In the genomic region with DNA sequence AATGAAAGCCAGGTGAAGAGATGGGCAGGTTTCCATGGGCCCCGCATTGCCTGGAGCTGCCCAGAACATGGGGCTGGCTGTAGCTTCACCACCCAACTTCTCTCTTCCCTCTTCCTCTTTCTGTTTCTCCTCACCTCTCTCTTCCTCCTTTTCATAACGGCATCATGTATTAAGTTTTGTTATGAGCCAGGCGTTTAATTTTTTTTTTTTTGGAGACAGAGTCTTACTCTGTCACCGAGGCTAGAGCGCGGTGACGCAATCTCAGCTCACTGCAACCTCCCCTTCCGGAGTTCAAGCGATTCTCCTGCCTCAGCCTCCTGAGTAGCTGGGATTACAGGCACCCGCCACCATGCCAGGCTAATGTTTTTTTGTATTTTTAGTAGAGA, we compare ENCODE assay signal across 1 cellular context.
TF ChIP-seq lines count a peak whose summit lies in the region.

No MANE protein-coding gene starts in this region.

TF ChIP-seq in GM12878, 131 proteins besides CTCF, POLR2A, EP300 and RAD21 (continued from another document and continues in another):
- TF ChIP-seq ZSCAN29 (IDR thresholded peaks at IDR 0.05) (no peak), DPF2 (IDR thresholded peaks at IDR 0.05) (no peak), YY1 (IDR thresholded peaks at IDR 0.05; ENCODE audit: low read depth, low read length) (no peak), SREBF1 (IDR thresholded peaks at IDR 0.05; ENCODE audit: low read length) (no peak), GABPA (IDR thresholded peaks at IDR 0.05; ENCODE audit: low read depth) (no peak), BACH1 (IDR thresholded peaks at IDR 0.05; ENCODE audit: borderline replicate concordance) (no peak), ATF7 (IDR thresholded peaks at IDR 0.05; ENCODE audit: low read depth) (peak; percentile 81), RBBP5 (conservative IDR thresholded peaks at IDR 0.05) (no peak), SUZ12 (IDR thresholded peaks at IDR 0.05; ENCODE audit: unreplicated experiment) (no peak), CREB1 (IDR thresholded peaks at IDR 0.05; ENCODE audit: low read depth) (peak; percentile 85), ESRRA (IDR thresholded peaks at IDR 0.05; ENCODE audit: low read length) (no peak), SMAD1 (IDR thresholded peaks at IDR 0.05; ENCODE audit: low read depth, partially characterized antibody) (no peak), MEF2B (IDR thresholded peaks at IDR 0.05; ENCODE audit: partially characterized antibody, poor library complexity, severe bottlenecking) (no peak), NFXL1 (IDR thresholded peaks at IDR 0.05; ENCODE audit: borderline replicate concordance) (no peak), YBX1 (IDR thresholded peaks at IDR 0.05) (no peak), FOS (IDR thresholded peaks at IDR 0.05; ENCODE audit: borderline replicate concordance, extremely low read depth, insufficient read length) (no peak), SIN3A (IDR thresholded peaks at IDR 0.05; ENCODE audit: low read depth, low read length) (no peak), RAD51 (IDR thresholded peaks at IDR 0.05) (no peak), NR2C1 (IDR thresholded peaks at IDR 0.05) (no peak), SMAD5 (IDR thresholded peaks at IDR 0.05; ENCODE audit: low read depth) (no peak), RCOR1 (conservative IDR thresholded peaks at IDR 0.05; ENCODE audit: low read depth, low read length) (no peak), SRF (IDR thresholded peaks at IDR 0.05; ENCODE audit: low read depth in 2 of 2, low read length in 2 of 2) (no peak), RB1 (IDR thresholded peaks at IDR 0.05; ENCODE audit: borderline replicate concordance) (no peak), KAT2A (conservative IDR thresholded peaks at IDR 0.05; ENCODE audit: control insufficient read depth, low read depth, low read length) (no peak), CEBPB (IDR thresholded peaks at IDR 0.05; ENCODE audit: borderline replicate concordance in 1 of 2, low read depth in 2 of 2, low read length in 2 of 2) (no peak)
- TF ChIP-seq, protein P1, sequence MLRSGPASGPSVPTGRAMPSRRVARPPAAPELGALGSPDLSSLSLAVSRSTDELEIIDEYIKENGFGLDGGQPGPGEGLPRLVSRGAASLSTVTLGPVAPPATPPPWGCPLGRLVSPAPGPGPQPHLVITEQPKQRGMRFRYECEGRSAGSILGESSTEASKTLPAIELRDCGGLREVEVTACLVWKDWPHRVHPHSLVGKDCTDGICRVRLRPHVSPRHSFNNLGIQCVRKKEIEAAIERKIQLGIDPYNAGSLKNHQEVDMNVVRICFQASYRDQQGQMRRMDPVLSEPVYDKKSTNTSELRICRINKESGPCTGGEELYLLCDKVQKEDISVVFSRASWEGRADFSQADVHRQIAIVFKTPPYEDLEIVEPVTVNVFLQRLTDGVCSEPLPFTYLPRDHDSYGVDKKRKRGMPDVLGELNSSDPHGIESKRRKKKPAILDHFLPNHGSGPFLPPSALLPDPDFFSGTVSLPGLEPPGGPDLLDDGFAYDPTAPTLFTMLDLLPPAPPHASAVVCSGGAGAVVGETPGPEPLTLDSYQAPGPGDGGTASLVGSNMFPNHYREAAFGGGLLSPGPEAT (IDR thresholded peaks at IDR 0.05; ENCODE audit: low read depth) = no peak
- TF ChIP-seq, protein P2, sequence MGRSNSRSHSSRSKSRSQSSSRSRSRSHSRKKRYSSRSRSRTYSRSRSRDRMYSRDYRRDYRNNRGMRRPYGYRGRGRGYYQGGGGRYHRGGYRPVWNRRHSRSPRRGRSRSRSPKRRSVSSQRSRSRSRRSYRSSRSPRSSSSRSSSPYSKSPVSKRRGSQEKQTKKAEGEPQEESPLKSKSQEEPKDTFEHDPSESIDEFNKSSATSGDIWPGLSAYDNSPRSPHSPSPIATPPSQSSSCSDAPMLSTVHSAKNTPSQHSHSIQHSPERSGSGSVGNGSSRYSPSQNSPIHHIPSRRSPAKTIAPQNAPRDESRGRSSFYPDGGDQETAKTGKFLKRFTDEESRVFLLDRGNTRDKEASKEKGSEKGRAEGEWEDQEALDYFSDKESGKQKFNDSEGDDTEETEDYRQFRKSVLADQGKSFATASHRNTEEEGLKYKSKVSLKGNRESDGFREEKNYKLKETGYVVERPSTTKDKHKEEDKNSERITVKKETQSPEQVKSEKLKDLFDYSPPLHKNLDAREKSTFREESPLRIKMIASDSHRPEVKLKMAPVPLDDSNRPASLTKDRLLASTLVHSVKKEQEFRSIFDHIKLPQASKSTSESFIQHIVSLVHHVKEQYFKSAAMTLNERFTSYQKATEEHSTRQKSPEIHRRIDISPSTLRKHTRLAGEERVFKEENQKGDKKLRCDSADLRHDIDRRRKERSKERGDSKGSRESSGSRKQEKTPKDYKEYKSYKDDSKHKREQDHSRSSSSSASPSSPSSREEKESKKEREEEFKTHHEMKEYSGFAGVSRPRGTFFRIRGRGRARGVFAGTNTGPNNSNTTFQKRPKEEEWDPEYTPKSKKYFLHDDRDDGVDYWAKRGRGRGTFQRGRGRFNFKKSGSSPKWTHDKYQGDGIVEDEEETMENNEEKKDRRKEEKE (IDR thresholded peaks at IDR 0.05) = no peak
- TF ChIP-seq, protein P3, sequence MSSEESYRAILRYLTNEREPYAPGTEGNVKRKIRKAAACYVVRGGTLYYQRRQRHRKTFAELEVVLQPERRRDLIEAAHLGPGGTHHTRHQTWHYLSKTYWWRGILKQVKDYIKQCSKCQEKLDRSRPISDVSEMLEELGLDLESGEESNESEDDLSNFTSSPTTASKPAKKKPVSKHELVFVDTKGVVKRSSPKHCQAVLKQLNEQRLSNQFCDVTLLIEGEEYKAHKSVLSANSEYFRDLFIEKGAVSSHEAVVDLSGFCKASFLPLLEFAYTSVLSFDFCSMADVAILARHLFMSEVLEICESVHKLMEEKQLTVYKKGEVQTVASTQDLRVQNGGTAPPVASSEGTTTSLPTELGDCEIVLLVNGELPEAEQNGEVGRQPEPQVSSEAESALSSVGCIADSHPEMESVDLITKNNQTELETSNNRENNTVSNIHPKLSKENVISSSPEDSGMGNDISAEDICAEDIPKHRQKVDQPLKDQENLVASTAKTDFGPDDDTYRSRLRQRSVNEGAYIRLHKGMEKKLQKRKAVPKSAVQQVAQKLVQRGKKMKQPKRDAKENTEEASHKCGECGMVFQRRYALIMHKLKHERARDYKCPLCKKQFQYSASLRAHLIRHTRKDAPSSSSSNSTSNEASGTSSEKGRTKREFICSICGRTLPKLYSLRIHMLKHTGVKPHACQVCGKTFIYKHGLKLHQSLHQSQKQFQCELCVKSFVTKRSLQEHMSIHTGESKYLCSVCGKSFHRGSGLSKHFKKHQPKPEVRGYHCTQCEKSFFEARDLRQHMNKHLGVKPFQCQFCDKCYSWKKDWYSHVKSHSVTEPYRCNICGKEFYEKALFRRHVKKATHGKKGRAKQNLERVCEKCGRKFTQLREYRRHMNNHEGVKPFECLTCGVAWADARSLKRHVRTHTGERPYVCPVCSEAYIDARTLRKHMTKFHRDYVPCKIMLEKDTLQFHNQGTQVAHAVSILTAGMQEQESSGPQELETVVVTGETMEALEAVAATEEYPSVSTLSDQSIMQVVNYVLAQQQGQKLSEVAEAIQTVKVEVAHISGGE (CRISPR knock-in tag; IDR thresholded peaks at IDR 0.05) = no peak
- TF ChIP-seq, protein P4, sequence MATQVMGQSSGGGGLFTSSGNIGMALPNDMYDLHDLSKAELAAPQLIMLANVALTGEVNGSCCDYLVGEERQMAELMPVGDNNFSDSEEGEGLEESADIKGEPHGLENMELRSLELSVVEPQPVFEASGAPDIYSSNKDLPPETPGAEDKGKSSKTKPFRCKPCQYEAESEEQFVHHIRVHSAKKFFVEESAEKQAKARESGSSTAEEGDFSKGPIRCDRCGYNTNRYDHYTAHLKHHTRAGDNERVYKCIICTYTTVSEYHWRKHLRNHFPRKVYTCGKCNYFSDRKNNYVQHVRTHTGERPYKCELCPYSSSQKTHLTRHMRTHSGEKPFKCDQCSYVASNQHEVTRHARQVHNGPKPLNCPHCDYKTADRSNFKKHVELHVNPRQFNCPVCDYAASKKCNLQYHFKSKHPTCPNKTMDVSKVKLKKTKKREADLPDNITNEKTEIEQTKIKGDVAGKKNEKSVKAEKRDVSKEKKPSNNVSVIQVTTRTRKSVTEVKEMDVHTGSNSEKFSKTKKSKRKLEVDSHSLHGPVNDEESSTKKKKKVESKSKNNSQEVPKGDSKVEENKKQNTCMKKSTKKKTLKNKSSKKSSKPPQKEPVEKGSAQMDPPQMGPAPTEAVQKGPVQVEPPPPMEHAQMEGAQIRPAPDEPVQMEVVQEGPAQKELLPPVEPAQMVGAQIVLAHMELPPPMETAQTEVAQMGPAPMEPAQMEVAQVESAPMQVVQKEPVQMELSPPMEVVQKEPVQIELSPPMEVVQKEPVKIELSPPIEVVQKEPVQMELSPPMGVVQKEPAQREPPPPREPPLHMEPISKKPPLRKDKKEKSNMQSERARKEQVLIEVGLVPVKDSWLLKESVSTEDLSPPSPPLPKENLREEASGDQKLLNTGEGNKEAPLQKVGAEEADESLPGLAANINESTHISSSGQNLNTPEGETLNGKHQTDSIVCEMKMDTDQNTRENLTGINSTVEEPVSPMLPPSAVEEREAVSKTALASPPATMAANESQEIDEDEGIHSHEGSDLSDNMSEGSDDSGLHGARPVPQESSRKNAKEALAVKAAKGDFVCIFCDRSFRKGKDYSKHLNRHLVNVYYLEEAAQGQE (IDR thresholded peaks at IDR 0.05; ENCODE audit: low read depth, low read length) = no peak
- TF ChIP-seq, protein P5, sequence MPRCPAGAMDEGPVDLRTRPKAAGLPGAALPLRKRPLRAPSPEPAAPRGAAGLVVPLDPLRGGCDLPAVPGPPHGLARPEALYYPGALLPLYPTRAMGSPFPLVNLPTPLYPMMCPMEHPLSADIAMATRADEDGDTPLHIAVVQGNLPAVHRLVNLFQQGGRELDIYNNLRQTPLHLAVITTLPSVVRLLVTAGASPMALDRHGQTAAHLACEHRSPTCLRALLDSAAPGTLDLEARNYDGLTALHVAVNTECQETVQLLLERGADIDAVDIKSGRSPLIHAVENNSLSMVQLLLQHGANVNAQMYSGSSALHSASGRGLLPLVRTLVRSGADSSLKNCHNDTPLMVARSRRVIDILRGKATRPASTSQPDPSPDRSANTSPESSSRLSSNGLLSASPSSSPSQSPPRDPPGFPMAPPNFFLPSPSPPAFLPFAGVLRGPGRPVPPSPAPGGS (IDR thresholded peaks at IDR 0.05; ENCODE audit: borderline replicate concordance, insufficient read depth, low read depth, low read length, poor library complexity, severe bottlenecking) = no peak
- TF ChIP-seq, protein P6, sequence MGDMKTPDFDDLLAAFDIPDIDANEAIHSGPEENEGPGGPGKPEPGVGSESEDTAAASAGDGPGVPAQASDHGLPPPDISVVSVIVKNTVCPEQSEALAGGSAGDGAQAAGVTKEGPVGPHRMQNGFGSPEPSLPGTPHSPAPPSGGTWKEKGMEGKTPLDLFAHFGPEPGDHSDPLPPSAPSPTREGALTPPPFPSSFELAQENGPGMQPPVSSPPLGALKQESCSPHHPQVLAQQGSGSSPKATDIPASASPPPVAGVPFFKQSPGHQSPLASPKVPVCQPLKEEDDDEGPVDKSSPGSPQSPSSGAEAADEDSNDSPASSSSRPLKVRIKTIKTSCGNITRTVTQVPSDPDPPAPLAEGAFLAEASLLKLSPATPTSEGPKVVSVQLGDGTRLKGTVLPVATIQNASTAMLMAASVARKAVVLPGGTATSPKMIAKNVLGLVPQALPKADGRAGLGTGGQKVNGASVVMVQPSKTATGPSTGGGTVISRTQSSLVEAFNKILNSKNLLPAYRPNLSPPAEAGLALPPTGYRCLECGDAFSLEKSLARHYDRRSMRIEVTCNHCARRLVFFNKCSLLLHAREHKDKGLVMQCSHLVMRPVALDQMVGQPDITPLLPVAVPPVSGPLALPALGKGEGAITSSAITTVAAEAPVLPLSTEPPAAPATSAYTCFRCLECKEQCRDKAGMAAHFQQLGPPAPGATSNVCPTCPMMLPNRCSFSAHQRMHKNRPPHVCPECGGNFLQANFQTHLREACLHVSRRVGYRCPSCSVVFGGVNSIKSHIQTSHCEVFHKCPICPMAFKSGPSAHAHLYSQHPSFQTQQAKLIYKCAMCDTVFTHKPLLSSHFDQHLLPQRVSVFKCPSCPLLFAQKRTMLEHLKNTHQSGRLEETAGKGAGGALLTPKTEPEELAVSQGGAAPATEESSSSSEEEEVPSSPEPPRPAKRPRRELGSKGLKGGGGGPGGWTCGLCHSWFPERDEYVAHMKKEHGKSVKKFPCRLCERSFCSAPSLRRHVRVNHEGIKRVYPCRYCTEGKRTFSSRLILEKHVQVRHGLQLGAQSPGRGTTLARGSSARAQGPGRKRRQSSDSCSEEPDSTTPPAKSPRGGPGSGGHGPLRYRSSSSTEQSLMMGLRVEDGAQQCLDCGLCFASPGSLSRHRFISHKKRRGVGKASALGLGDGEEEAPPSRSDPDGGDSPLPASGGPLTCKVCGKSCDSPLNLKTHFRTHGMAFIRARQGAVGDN (IDR thresholded peaks at IDR 0.05) = no peak
- TF ChIP-seq, protein P7, sequence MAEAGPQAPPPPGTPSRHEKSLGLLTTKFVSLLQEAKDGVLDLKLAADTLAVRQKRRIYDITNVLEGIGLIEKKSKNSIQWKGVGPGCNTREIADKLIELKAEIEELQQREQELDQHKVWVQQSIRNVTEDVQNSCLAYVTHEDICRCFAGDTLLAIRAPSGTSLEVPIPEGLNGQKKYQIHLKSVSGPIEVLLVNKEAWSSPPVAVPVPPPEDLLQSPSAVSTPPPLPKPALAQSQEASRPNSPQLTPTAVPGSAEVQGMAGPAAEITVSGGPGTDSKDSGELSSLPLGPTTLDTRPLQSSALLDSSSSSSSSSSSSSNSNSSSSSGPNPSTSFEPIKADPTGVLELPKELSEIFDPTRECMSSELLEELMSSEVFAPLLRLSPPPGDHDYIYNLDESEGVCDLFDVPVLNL (IDR thresholded peaks at IDR 0.05; ENCODE audit: low read depth, low read length) = no peak
- TF ChIP-seq, protein P8, sequence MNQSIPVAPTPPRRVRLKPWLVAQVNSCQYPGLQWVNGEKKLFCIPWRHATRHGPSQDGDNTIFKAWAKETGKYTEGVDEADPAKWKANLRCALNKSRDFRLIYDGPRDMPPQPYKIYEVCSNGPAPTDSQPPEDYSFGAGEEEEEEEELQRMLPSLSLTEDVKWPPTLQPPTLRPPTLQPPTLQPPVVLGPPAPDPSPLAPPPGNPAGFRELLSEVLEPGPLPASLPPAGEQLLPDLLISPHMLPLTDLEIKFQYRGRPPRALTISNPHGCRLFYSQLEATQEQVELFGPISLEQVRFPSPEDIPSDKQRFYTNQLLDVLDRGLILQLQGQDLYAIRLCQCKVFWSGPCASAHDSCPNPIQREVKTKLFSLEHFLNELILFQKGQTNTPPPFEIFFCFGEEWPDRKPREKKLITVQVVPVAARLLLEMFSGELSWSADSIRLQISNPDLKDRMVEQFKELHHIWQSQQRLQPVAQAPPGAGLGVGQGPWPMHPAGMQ (IDR thresholded peaks at IDR 0.05; ENCODE audit: borderline replicate concordance) = no peak
- TF ChIP-seq, protein P9, sequence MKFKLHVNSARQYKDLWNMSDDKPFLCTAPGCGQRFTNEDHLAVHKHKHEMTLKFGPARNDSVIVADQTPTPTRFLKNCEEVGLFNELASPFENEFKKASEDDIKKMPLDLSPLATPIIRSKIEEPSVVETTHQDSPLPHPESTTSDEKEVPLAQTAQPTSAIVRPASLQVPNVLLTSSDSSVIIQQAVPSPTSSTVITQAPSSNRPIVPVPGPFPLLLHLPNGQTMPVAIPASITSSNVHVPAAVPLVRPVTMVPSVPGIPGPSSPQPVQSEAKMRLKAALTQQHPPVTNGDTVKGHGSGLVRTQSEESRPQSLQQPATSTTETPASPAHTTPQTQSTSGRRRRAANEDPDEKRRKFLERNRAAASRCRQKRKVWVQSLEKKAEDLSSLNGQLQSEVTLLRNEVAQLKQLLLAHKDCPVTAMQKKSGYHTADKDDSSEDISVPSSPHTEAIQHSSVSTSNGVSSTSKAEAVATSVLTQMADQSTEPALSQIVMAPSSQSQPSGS (IDR thresholded peaks at IDR 0.05; ENCODE audit: low read length) = peak; percentile 56
